In genomic region chr19:40465025-40465780, GRCh38 we compare ENCODE assay signal across 1 cellular context.
TF ChIP-seq lines count a peak whose summit lies in the region.

TSS of gene BLVRB (minus strand) at chr19:40465745. CDS start at chr19:40465688, 57 bp downstream.

TF ChIP-seq in SK-N-SH, 30 proteins besides CTCF, POLR2A, EP300 and RAD21 (continued from another document):
- TF ChIP-seq, protein P1, sequence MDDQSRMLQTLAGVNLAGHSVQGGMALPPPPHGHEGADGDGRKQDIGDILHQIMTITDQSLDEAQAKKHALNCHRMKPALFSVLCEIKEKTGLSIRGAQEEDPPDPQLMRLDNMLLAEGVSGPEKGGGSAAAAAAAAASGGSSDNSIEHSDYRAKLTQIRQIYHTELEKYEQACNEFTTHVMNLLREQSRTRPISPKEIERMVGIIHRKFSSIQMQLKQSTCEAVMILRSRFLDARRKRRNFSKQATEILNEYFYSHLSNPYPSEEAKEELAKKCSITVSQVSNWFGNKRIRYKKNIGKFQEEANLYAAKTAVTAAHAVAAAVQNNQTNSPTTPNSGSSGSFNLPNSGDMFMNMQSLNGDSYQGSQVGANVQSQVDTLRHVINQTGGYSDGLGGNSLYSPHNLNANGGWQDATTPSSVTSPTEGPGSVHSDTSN (IDR thresholded peaks at IDR 0.05), result no peak
- TF ChIP-seq TAF1 (IDR thresholded peaks at IDR 0.05; ENCODE audit: borderline replicate concordance, low read depth, low read length), result 0 out of 2 replicates have a peak, but pooled peaks have one; percentile 28
- TF ChIP-seq POLR2AphosphoS5 (IDR thresholded peaks at IDR 0.05; ENCODE audit: low read depth, low read length), result peak; percentile 59; the same call in 1 of the 2 replicates
- TF ChIP-seq EZH2phosphoT487 (IDR thresholded peaks at IDR 0.05; ENCODE audit: borderline replicate concordance, low read depth), result no peak
- no peak; the same call in 1 of the 2 replicates for TF ChIP-seq ZBTB33 (IDR thresholded peaks at IDR 0.05; ENCODE audit: borderline replicate concordance, low read depth)
- no peak for TF ChIP-seq JUND (IDR thresholded peaks at IDR 0.05)
